17 cellular contexts compared by ENCODE assay signal in genomic region chr14:78302841-78303240, GRCh38.
A peak's percentile ranks its signal among the peaks of the same experiment; 100 is the strongest.
DNase-seq lines count a peak whose midpoint lies in the region; ATAC-seq and TF ChIP-seq lines count a peak whose summit lies in the region.
"Had no signal": no experiment of that assay in that cellular context is flagged by ENCODE, and none has a peak within 500 bp of the region (broad histone marks: within the 10 kb centered on the region; RNA-seq: fewer than 3 reads in every experiment).

No MANE protein-coding gene starts in this region.

- no peak overlapping the region for H3K4me3 ChIP-seq in breast epithelium
- H3K4me3 ChIP-seq: SJSA1 had no signal

- no peak for TF ChIP-seq POLR2A in erythroblast (IDR thresholded peaks at IDR 0.05; ENCODE audit: low read length)
- no peak for TF ChIP-seq POLR2A in breast epithelium (IDR thresholded peaks at IDR 0.05)

- H3K9me3 ChIP-seq in breast epithelium = no peaks in the 10 kb centered on the region
- H3K9me3 ChIP-seq: SJSA1 had no signal

- H3K27ac ChIP-seq in breast epithelium = no peak overlapping the region
- H3K27ac ChIP-seq: SJSA1 had no signal

- DNase-seq in NCI-H510A treated with DMSO at 0.1 percent for 48 hours (lab: John Stamatoyannopoulos, UW) (peak; percentile 21), NCI-H510A (lab: John Stamatoyannopoulos, UW) (no peak), NCI-H2196 (lab: John Stamatoyannopoulos, UW; ENCODE audit: unreplicated experiment) (peak; percentile 10), erythroblast (lab: John Stamatoyannopoulos, UW) (peak; percentile 38 to 52), breast epithelium (ENCODE audit: low spot score in 2 of 2) (no peak), NCI-H146 (lab: John Stamatoyannopoulos, UW) (no peak)
- DNase-seq: COR-L47; DND-41; GDM1; KBM-7; NCI-H1048; NCI-H1694 treated with DMSO at 0.1 percent for 48 hours; NCI-H446; NK-92 treated with Interleukin-12 subunit alpha and Interleukin-12 subunit beta, amount 100 ng/mL, for 24 hours; SW 1271 had no signal

- intact Hi-C loops in breast epithelium (cut with DNase I; ENCODE audit: low total_unique reads) = no loop called here

- no peak for ATAC-seq in GM21526 (IDR thresholded peaks at IDR 0.05; ENCODE audit: low FRiP score, unreplicated experiment)

- H3K4me1 ChIP-seq in breast epithelium = no peaks in the 10 kb centered on the region
- H3K4me1 ChIP-seq: SJSA1 had no signal

- H3K36me3 ChIP-seq in breast epithelium = no peaks in the 10 kb centered on the region
- H3K36me3 ChIP-seq: SJSA1 had no signal

- no peak for TF ChIP-seq CTCF in breast epithelium (IDR thresholded peaks at IDR 0.05)

- peaks cover 0 to 10% of the 10 kb centered on the region in 2 donors for H3K27me3 ChIP-seq in breast epithelium
- H3K27me3 ChIP-seq: SJSA1 had no signal

Comparison
In these comparisons a context has a peak if more than half of its experiments do, and no peak if none do; other contexts are left out.
1. DNase-seq: peak in NCI-H510A treated with DMSO at 0.1 percent for 48 hours (single experiment), NCI-H2196 (single experiment) and erythroblast (2 of 2); none in NCI-H510A (single experiment), breast epithelium (0 of 2) and NCI-H146 (single experiment).